Comparison of ENCODE assay signal across 21 cellular contexts in genomic region chr6:39925931-39926290, GRCh38. TPM values are rescaled to one million over a fixed set of nuclear protein-coding genes. Genes with fewer than 3 reads are reported as not detected.
DNase-seq lines count a peak whose midpoint lies in the region; ATAC-seq and TF ChIP-seq lines count a peak whose summit lies in the region.
"Had no signal": no experiment of that assay in that cellular context is flagged by ENCODE, and none has a peak within 500 bp of the region (broad histone marks: within the 10 kb centered on the region; RNA-seq: fewer than 3 reads in every experiment).

No MANE protein-coding gene starts in this region.

- H3K4me3 Mint-ChIP-seq in activated CD4-positive, alpha-beta T cell treated with anti-CD3 and anti-CD28 coated beads, Interleukin-2, amount 10 ng/mL, durations not matched to agents 24 days and 14 days: no peak overlapping the region
- H3K4me3 Mint-ChIP-seq in natural killer cell treated with Interleukin-12 subunit alpha and Interleukin-12 subunit beta and Interleukin-15 and Interleukin-18, amount 100 ng/mL, for 72 hours: no peak overlapping the region
- no peak overlapping the region for H3K4me3 Mint-ChIP-seq in natural killer cell
- H3K4me3 Mint-ChIP-seq in naive thymus-derived CD4-positive, alpha-beta T cell: no peak overlapping the region
- H3K4me3 Mint-ChIP-seq: CD4-positive, CD25-positive, alpha-beta regulatory T cell had no signal

- no peaks in the 10 kb centered on the region for H3K27me3 Mint-ChIP-seq in activated CD4-positive, alpha-beta T cell treated with anti-CD3 and anti-CD28 coated beads, Interleukin-2, amount 10 ng/mL, durations not matched to agents 24 days and 14 days
- no peaks in the 10 kb centered on the region for H3K27me3 Mint-ChIP-seq in natural killer cell treated with Interleukin-12 subunit alpha and Interleukin-12 subunit beta and Interleukin-15 and Interleukin-18, amount 100 ng/mL, for 72 hours
- no peaks in the 10 kb centered on the region for H3K27me3 Mint-ChIP-seq in natural killer cell (ENCODE audit: low read depth in 2 of 2)
- H3K27me3 Mint-ChIP-seq in naive thymus-derived CD4-positive, alpha-beta T cell: no peaks in the 10 kb centered on the region
- H3K27me3 Mint-ChIP-seq: CD4-positive, CD25-positive, alpha-beta regulatory T cell had no signal

- TF ChIP-seq CTCF in natural killer cell (IDR thresholded peaks at IDR 0.05) (no peak), heart right ventricle (IDR thresholded peaks at IDR 0.05) (no peak)

- intact Hi-C loops in activated CD4-positive, alpha-beta T cell treated with anti-CD3 and anti-CD28 coated beads, Interleukin-2, amount 10 ng/mL, durations not matched to agents 24 days and 14 days (cut with micrococcal nuclease): no loop called here
- intact Hi-C loops in natural killer cell (cut with micrococcal nuclease) (no loop called here), heart right ventricle (cut with DNase I) (no loop called here)
- intact Hi-C loops in naive thymus-derived CD4-positive, alpha-beta T cell (cut with micrococcal nuclease): no loop called here

- POLR2A ChIA-PET in naive thymus-derived CD4-positive, alpha-beta T cell (lab: Charles Lee): no interaction called here

- ATAC-seq in natural killer cell treated with Interleukin-12 subunit alpha and Interleukin-12 subunit beta and Interleukin-15 and Interleukin-18, amount 100 ng/mL, for 72 hours: no peak
- ATAC-seq in natural killer cell (no peak), heart right ventricle (no peak)
- no peak for ATAC-seq in naive thymus-derived CD4-positive, alpha-beta T cell
- ATAC-seq: GM23338 had no signal

- H3K9me3 Mint-ChIP-seq in activated CD4-positive, alpha-beta T cell treated with anti-CD3 and anti-CD28 coated beads, Interleukin-2, amount 10 ng/mL, durations not matched to agents 24 days and 14 days: peaks cover 6% of the 10 kb centered on the region
- H3K9me3 Mint-ChIP-seq in natural killer cell treated with Interleukin-12 subunit alpha and Interleukin-12 subunit beta and Interleukin-15 and Interleukin-18, amount 100 ng/mL, for 72 hours: peaks cover 5% of the 10 kb centered on the region
- no peaks in the 10 kb centered on the region for H3K9me3 Mint-ChIP-seq in natural killer cell
- peaks cover 0 to 5% (median 0%) of the 10 kb centered on the region in 11 donors for H3K9me3 Mint-ChIP-seq in naive thymus-derived CD4-positive, alpha-beta T cell

- no peaks in the 10 kb centered on the region for H3K4me1 ChIP-seq in naive thymus-derived CD4-positive, alpha-beta T cell (ENCODE audit: control insufficient read depth in 2 of 2, insufficient read depth in 2 of 2, low read length in 2 of 2)
- H3K4me1 ChIP-seq in heart right ventricle: peaks cover 3 to 54% (median 39%) of the 10 kb centered on the region in 9 donors

- H3K36me3 Mint-ChIP-seq in activated CD4-positive, alpha-beta T cell treated with anti-CD3 and anti-CD28 coated beads, Interleukin-2, amount 10 ng/mL, durations not matched to agents 24 days and 14 days (ENCODE audit: low read depth): no peaks in the 10 kb centered on the region
- no peaks in the 10 kb centered on the region for H3K36me3 Mint-ChIP-seq in natural killer cell treated with Interleukin-12 subunit alpha and Interleukin-12 subunit beta and Interleukin-15 and Interleukin-18, amount 100 ng/mL, for 72 hours
- H3K36me3 Mint-ChIP-seq in natural killer cell: no peaks in the 10 kb centered on the region
- H3K36me3 Mint-ChIP-seq in naive thymus-derived CD4-positive, alpha-beta T cell: peaks cover 0 to 7% (median 0%) of the 10 kb centered on the region in 5 donors
- H3K36me3 Mint-ChIP-seq: CD4-positive, CD25-positive, alpha-beta regulatory T cell had no signal

- H3K27me3 ChIP-seq in naive thymus-derived CD4-positive, alpha-beta T cell (ENCODE audit: control insufficient read depth in 2 of 2, insufficient read depth in 2 of 2, low read length in 2 of 2): no peaks in the 10 kb centered on the region
- no peaks in the 10 kb centered on the region for H3K27me3 ChIP-seq in heart right ventricle
- H3K27me3 ChIP-seq: BLaER1 had no signal

- no peak overlapping the region for H3K27ac ChIP-seq in naive thymus-derived CD4-positive, alpha-beta T cell (ENCODE audit: low read depth, low read length)
- H3K27ac ChIP-seq in heart right ventricle: no peak overlapping the region
- H3K27ac ChIP-seq: BLaER1 had no signal

- H3K27ac Mint-ChIP-seq in activated CD4-positive, alpha-beta T cell treated with anti-CD3 and anti-CD28 coated beads, Interleukin-2, amount 10 ng/mL, durations not matched to agents 24 days and 14 days: peak overlapping the region; percentile 23
- peak overlapping the region; percentile 21 to 62 for H3K27ac Mint-ChIP-seq in natural killer cell treated with Interleukin-12 subunit alpha and Interleukin-12 subunit beta and Interleukin-15 and Interleukin-18, amount 100 ng/mL, for 72 hours
- no peak overlapping the region for H3K27ac Mint-ChIP-seq in natural killer cell
- peak overlapping the region in 6 of 9 donors; percentile 2 to 79 (median 42) for H3K27ac Mint-ChIP-seq in naive thymus-derived CD4-positive, alpha-beta T cell
- H3K27ac Mint-ChIP-seq: GM23338 had no signal

- no peak overlapping the region for H3K4me3 ChIP-seq in naive thymus-derived CD4-positive, alpha-beta T cell (ENCODE audit: low read length)
- no peak overlapping the region for H3K4me3 ChIP-seq in heart right ventricle
- H3K4me3 ChIP-seq: BLaER1, GM23338 had no signal

- no peaks in the 10 kb centered on the region for H3K4me1 Mint-ChIP-seq in activated CD4-positive, alpha-beta T cell treated with anti-CD3 and anti-CD28 coated beads, Interleukin-2, amount 10 ng/mL, durations not matched to agents 24 days and 14 days
- H3K4me1 Mint-ChIP-seq in natural killer cell treated with Interleukin-12 subunit alpha and Interleukin-12 subunit beta and Interleukin-15 and Interleukin-18, amount 100 ng/mL, for 72 hours (ENCODE audit: low read depth in 2 of 2): peaks cover 5 to 6% of the 10 kb centered on the region in 2 donors
- peaks cover 4 to 6% of the 10 kb centered on the region in 2 donors for H3K4me1 Mint-ChIP-seq in natural killer cell
- peaks cover 0 to 22% (median 7%) of the 10 kb centered on the region in 7 donors for H3K4me1 Mint-ChIP-seq in naive thymus-derived CD4-positive, alpha-beta T cell

- CTCF ChIA-PET in naive thymus-derived CD4-positive, alpha-beta T cell (lab: Charles Lee): no interaction called here

- H3K36me3 ChIP-seq in naive thymus-derived CD4-positive, alpha-beta T cell (ENCODE audit: control insufficient read depth in 2 of 3, insufficient read depth in 3 of 3, low read length in 3 of 3): no peaks in the 10 kb centered on the region
- peaks cover 0 to 57% (median 8%) of the 10 kb centered on the region in 9 donors for H3K36me3 ChIP-seq in heart right ventricle
- H3K36me3 ChIP-seq: BLaER1 had no signal

- no peaks in the 10 kb centered on the region for H3K9me3 ChIP-seq in naive thymus-derived CD4-positive, alpha-beta T cell (ENCODE audit: control insufficient read depth in 2 of 3, low read length in 3 of 3)
- H3K9me3 ChIP-seq in heart right ventricle: no peaks in the 10 kb centered on the region
- H3K9me3 ChIP-seq: BLaER1 had no signal

- WGBS in heart right ventricle, 2 donors: 92 to 94% methylated on average over 3 of the region's 3 CpGs

- no peak for DNase-seq in activated CD4-positive, alpha-beta T cell treated with anti-CD3 and anti-CD28 coated beads, Interleukin-2, amount 10 ng/mL, durations not matched to agents 24 days and 14 days
- no peak for DNase-seq in activated CD4-positive, alpha-beta T cell treated with anti-CD3 and anti-CD28 coated beads, Interleukin-2, amount 50 U/mL, for 4 hours
- no peak for DNase-seq in natural killer cell treated with Interleukin-12 subunit alpha and Interleukin-12 subunit beta and Interleukin-15 and Interleukin-18, amount 100 ng/mL, for 72 hours (ENCODE audit: low spot score)
- DNase-seq in natural killer cell (no peak), heart right ventricle (no peak), NCI-H2227 treated with DMSO at 0.1 percent for 48 hours (lab: John Stamatoyannopoulos, UW) (no peak), T-helper 2 cell (no peak)
- DNase-seq in naive thymus-derived CD4-positive, alpha-beta T cell: no peak
- DNase-seq: 8988T; CD4-positive, CD25-positive, alpha-beta regulatory T cell; H9; Kasumi-1; NCI-H1092 treated with DMSO at 0.1 percent for 48 hours; NCI-H1436; NCI-H187; NCI-H2081 treated with DMSO at 0.1 percent for 48 hours; NCI-H2171; NCI-H524 treated with DMSO at 0.1 percent for 48 hours; NCI-H774 had no signal

RNA-seq across cellular contexts. Expression of gene MOCS1, which starts 8.4 kb away (rescaled TPM):
- total RNA-seq in activated CD4-positive, alpha-beta T cell treated with anti-CD3 and anti-CD28 coated beads, Interleukin-2, amount 10 ng/mL, durations not matched to agents 24 days and 14 days: 0.69 and 0.96 TPM in 2 replicates
- 1 to 10 TPM; 2.0 to 2.1 TPM for total RNA-seq in natural killer cell treated with Interleukin-12 subunit alpha and Interleukin-12 subunit beta and Interleukin-15 and Interleukin-18, amount 100 ng/mL, for 72 hours
- total RNA-seq in natural killer cell (1 to 10 TPM in 2 of 3 donors, under 1 TPM in 1; 0.60 to 1.6 (median 1.5) TPM), heart right ventricle (10 to 100 TPM; 15.9 to 40.0 (median 20.9) TPM)
- 1 to 10 TPM in 3 of 5 experiments, under 1 TPM in 2; 0.56 to 3.0 (median 1.3) TPM for total RNA-seq in naive thymus-derived CD4-positive, alpha-beta T cell
- polyA plus RNA-seq in naive thymus-derived CD4-positive, alpha-beta T cell: 1 to 10 TPM; 1.0 to 1.7 TPM
- polyA plus RNA-seq in heart right ventricle: 10 to 100 TPM; 17.4 to 22.8 TPM

Comparison
In these comparisons a context has a peak if more than half of its experiments do, and no peak if none do; other contexts are left out.
1. H3K27ac Mint-ChIP-seq: peak in activated CD4-positive, alpha-beta T cell treated with anti-CD3 and anti-CD28 coated beads, Interleukin-2, amount 10 ng/mL, durations not matched to agents 24 days and 14 days (single experiment), natural killer cell treated with Interleukin-12 subunit alpha and Interleukin-12 subunit beta and Interleukin-15 and Interleukin-18, amount 100 ng/mL, for 72 hours (2 of 2) and naive thymus-derived CD4-positive, alpha-beta T cell (6 of 9); none in natural killer cell (0 of 2).